Comparison of ENCODE assay signal across 9 cellular contexts in genomic region chr3:58585994-58586393, GRCh38. TPM values are rescaled to one million over a fixed set of nuclear protein-coding genes. Genes with fewer than 3 reads are reported as not detected.
DNase-seq lines count a peak whose midpoint lies in the region; ATAC-seq and TF ChIP-seq lines count a peak whose summit lies in the region.
"Had no signal": no experiment of that assay in that cellular context is flagged by ENCODE, and none has a peak within 500 bp of the region (broad histone marks: within the 10 kb centered on the region; RNA-seq: fewer than 3 reads in every experiment).

No MANE protein-coding gene starts in this region.

- DNase-seq in memory B cell (ENCODE audit: low spot score in 2 of 2) (no peak), NCI-H748 treated with DMSO at 0.1 percent for 48 hours (lab: John Stamatoyannopoulos, UW) (no peak), omental fat pad (ENCODE audit: low spot score) (no peak), GM03348 (ENCODE audit: low spot score) (no peak), prostate gland (ENCODE audit: low spot score) (no peak)

- no peaks in the 10 kb centered on the region for H3K79me2 ChIP-seq in ACC112 (ENCODE audit: control insufficient read depth, insufficient read depth, low read length, unreplicated experiment)

- TF ChIP-seq POLR2A in prostate gland (IDR thresholded peaks at IDR 0.05) = no peak

- peaks cover 37% of the 10 kb centered on the region for H3K27me3 Mint-ChIP-seq in activated T-helper 17 cell treated with anti-CD3 and anti-CD28 coated beads, Interleukin-2, amount 50 U/mL, for 72 hours
- peaks cover 30% of the 10 kb centered on the region for H3K27me3 Mint-ChIP-seq in memory B cell

- peak overlapping the region; percentile 88 for H3K4me3 Mint-ChIP-seq in activated T-helper 17 cell treated with anti-CD3 and anti-CD28 coated beads, Interleukin-2, amount 50 U/mL, for 72 hours
- peak overlapping the region; percentile 82 for H3K4me3 Mint-ChIP-seq in memory B cell

- peaks cover 28% of the 10 kb centered on the region for H3K27me3 ChIP-seq in ACC112 (ENCODE audit: insufficient read depth, low read length)
- peaks cover 5% of the 10 kb centered on the region for H3K27me3 ChIP-seq in prostate gland (replicated peaks; ENCODE audit: insufficient read depth)
- H3K27me3 ChIP-seq: SJSA1 had no signal

- no peak overlapping the region for H3K27ac Mint-ChIP-seq in activated T-helper 17 cell treated with anti-CD3 and anti-CD28 coated beads, Interleukin-2, amount 50 U/mL, for 72 hours
- no peak overlapping the region for H3K27ac Mint-ChIP-seq in memory B cell

- intact Hi-C loops in prostate gland (cut with DNase I) = loop anchor here (2.0 kb wide), 1 partner anchor 31 kb away; no protein-coding TSS in a partner anchor

- H3K4me3 ChIP-seq in ACC112 (ENCODE audit: low read depth, low read length) (peak overlapping the region; percentile 76), prostate gland (no peak overlapping the region)

- ATAC-seq in GM18511 (IDR thresholded peaks at IDR 0.05; ENCODE audit: unreplicated experiment) (peak; percentile 38), memory B cell (ENCODE audit: low read depth) (peak; percentile 20), omental fat pad (ENCODE audit: low FRiP score) (no peak)
- no peak for ATAC-seq in activated T-helper 17 cell treated with anti-CD3 and anti-CD28 coated beads, Interleukin-2, amount 50 U/mL, for 72 hours (replicated peaks)

- H3K4me1 Mint-ChIP-seq in activated T-helper 17 cell treated with anti-CD3 and anti-CD28 coated beads, Interleukin-2, amount 50 U/mL, for 72 hours = peaks cover 10% of the 10 kb centered on the region
- peaks cover 17% of the 10 kb centered on the region for H3K4me1 Mint-ChIP-seq in memory B cell

- 50% methylated on average over 8 of the region's 8 CpGs for WGBS in prostate gland

- H3K4me1 ChIP-seq in ACC112 (ENCODE audit: control insufficient read depth, insufficient read depth, low read length, unreplicated experiment) (peaks cover 3% of the 10 kb centered on the region), prostate gland (replicated peaks) (peaks cover 5% of the 10 kb centered on the region)

- H3K27ac ChIP-seq in ACC112 (ENCODE audit: low read depth, low read length) = no peak overlapping the region
- H3K27ac ChIP-seq in prostate gland = no peak overlapping the region
- H3K27ac ChIP-seq: SJSA1 had no signal

- no peaks in the 10 kb centered on the region for H3K9me3 ChIP-seq in prostate gland
- H3K9me3 ChIP-seq: SJSA1 had no signal

- no peaks in the 10 kb centered on the region for H3K36me3 Mint-ChIP-seq in activated T-helper 17 cell treated with anti-CD3 and anti-CD28 coated beads, Interleukin-2, amount 50 U/mL, for 72 hours (ENCODE audit: low read depth)
- H3K36me3 Mint-ChIP-seq in memory B cell = peaks cover 4% of the 10 kb centered on the region

- H2AFZ ChIP-seq in ACC112 (ENCODE audit: low read length, unreplicated experiment) = peak overlapping the region; percentile 29

- TF ChIP-seq CTCF in omental fat pad (IDR thresholded peaks at IDR 0.05) (no peak), prostate gland (IDR thresholded peaks at IDR 0.05) (no peak)

- H3K9me3 Mint-ChIP-seq in activated T-helper 17 cell treated with anti-CD3 and anti-CD28 coated beads, Interleukin-2, amount 50 U/mL, for 72 hours = no peaks in the 10 kb centered on the region
- peaks cover 3% of the 10 kb centered on the region for H3K9me3 Mint-ChIP-seq in memory B cell

- H3K36me3 ChIP-seq in ACC112 (ENCODE audit: insufficient read depth, low read length) (no peaks in the 10 kb centered on the region), prostate gland (no peaks in the 10 kb centered on the region)
- H3K36me3 ChIP-seq: SJSA1 had no signal

RNA-seq across cellular contexts. Expression of gene FAM107A, which starts 8.8 kb away (rescaled TPM):
- total RNA-seq in activated T-helper 17 cell treated with anti-CD3 and anti-CD28 coated beads, Interleukin-2, amount 50 U/mL, for 72 hours = not detected
- total RNA-seq in omental fat pad = 100 to 1,000 TPM in 1 of 4 donors, 10 to 100 TPM in 3; 26.4 to 165 (median 59.4) TPM
- 10 to 100 TPM; 54.5 to 80.2 TPM for total RNA-seq in prostate gland
- total RNA-seq: SJSA1 had no signal

RNA-seq across cellular contexts. Expression of gene ACOX2, which starts 49.0 kb away (rescaled TPM):
- total RNA-seq in activated T-helper 17 cell treated with anti-CD3 and anti-CD28 coated beads, Interleukin-2, amount 50 U/mL, for 72 hours = not detected
- 10 to 100 TPM; 10.4 to 26.8 (median 15.3) TPM for total RNA-seq in omental fat pad
- total RNA-seq in prostate gland = 10 to 100 TPM; 19.7 to 42.5 TPM

Comparison
In these comparisons a context has a peak if more than half of its experiments do, and no peak if none do; other contexts are left out.
1. ATAC-seq: peak in GM18511 (single experiment) and memory B cell (single experiment); none in activated T-helper 17 cell treated with anti-CD3 and anti-CD28 coated beads, Interleukin-2, amount 50 U/mL, for 72 hours (single experiment) and omental fat pad (single experiment).
2. RNA of gene FAM107A, which starts 8.8 kb away (total RNA-seq): 26.4 to 165 TPM in omental fat pad and 54.5 to 80.2 TPM in prostate gland; not detected in activated T-helper 17 cell treated with anti-CD3 and anti-CD28 coated beads, Interleukin-2, amount 50 U/mL, for 72 hours; every median in the first group is over 10 times any median in the second.
3. RNA of gene ACOX2, which starts 49.0 kb away (total RNA-seq): 19.7 to 42.5 TPM in prostate gland and 10.4 to 26.8 TPM in omental fat pad; not detected in activated T-helper 17 cell treated with anti-CD3 and anti-CD28 coated beads, Interleukin-2, amount 50 U/mL, for 72 hours; every median in the first group is over 10 times any median in the second.